Comparison of ENCODE assay signal across 3 cellular contexts in the genomic region with DNA sequence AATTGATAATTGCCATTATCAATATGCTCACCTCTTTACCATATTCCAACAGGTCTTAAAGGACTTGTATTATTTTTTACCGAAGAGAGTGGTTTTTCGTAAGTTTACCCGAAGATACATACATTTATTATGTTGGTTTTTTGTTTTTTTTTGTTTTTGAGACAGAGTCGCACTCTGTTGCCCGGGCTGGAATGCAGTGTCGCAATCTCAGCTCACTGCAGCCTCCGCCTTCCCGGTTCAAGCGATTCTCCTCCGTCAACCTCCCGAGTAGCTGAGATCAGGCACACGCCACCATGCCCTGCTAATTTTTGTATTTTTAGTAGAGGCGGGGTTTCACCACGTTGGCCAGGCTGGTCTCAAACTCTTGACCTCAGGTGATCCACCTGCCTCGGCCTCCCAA.
TF ChIP-seq lines count a peak whose summit lies in the region.

No MANE protein-coding gene starts in this region.

TF ChIP-seq in HepG2, 621 proteins besides CTCF, POLR2A, EP300 and RAD21:
- TF ChIP-seq, protein P1, sequence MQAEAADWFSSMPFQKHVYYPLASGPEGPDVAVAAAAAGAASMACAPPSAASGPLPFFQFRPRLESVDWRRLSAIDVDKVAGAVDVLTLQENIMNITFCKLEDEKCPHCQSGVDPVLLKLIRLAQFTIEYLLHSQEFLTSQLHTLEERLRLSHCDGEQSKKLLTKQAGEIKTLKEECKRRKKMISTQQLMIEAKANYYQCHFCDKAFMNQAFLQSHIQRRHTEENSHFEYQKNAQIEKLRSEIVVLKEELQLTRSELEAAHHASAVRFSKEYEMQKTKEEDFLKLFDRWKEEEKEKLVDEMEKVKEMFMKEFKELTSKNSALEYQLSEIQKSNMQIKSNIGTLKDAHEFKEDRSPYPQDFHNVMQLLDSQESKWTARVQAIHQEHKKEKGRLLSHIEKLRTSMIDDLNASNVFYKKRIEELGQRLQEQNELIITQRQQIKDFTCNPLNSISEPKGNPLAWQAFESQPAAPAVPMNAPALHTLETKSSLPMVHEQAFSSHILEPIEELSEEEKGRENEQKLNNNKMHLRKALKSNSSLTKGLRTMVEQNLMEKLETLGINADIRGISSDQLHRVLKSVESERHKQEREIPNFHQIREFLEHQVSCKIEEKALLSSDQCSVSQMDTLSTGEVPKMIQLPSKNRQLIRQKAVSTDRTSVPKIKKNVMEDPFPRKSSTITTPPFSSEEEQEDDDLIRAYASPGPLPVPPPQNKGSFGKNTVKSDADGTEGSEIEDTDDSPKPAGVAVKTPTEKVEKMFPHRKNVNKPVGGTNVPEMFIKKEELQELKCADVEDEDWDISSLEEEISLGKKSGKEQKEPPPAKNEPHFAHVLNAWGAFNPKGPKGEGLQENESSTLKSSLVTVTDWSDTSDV (CRISPR knock-in tag; IDR thresholded peaks at IDR 0.05), result no peak
- TF ChIP-seq U2AF2 (IDR thresholded peaks at IDR 0.05; ENCODE audit: low read depth, low read length) (no peak), CEBPB (IDR thresholded peaks at IDR 0.05; ENCODE audit: borderline replicate concordance, low read depth, low read length) (peak; percentile 78), CEBPG (CRISPR knock-in tag; IDR thresholded peaks at IDR 0.05) (peak; percentile 45; the same call in 1 of the 2 replicates), TEAD3 (CRISPR knock-in tag; optimal IDR thresholded peaks at IDR 0.05; ENCODE audit: borderline replicate concordance) (peak; percentile 18)

TF ChIP-seq in K562, 482 proteins besides CTCF, POLR2A, EP300 and RAD21:
- TF ChIP-seq CEBPB (tag; IDR thresholded peaks at IDR 0.05), result peak; percentile 64
- TF ChIP-seq, protein P2, sequence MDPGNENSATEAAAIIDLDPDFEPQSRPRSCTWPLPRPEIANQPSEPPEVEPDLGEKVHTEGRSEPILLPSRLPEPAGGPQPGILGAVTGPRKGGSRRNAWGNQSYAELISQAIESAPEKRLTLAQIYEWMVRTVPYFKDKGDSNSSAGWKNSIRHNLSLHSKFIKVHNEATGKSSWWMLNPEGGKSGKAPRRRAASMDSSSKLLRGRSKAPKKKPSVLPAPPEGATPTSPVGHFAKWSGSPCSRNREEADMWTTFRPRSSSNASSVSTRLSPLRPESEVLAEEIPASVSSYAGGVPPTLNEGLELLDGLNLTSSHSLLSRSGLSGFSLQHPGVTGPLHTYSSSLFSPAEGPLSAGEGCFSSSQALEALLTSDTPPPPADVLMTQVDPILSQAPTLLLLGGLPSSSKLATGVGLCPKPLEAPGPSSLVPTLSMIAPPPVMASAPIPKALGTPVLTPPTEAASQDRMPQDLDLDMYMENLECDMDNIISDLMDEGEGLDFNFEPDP (CRISPR knock-in tag; IDR thresholded peaks at IDR 0.05), result no peak

TF ChIP-seq in H1, 55 proteins besides CTCF, POLR2A, EP300 and RAD21:
- TF ChIP-seq SIN3A (conservative IDR thresholded peaks at IDR 0.05 in 1 of 2, IDR thresholded peaks at IDR 0.05 in 1 of 2; ENCODE audit: low read depth in 1 of 2, low read length in 2 of 2) (no peak), GABPA (IDR thresholded peaks at IDR 0.05; ENCODE audit: borderline replicate concordance, insufficient read depth, low read length) (no peak), CBX5 (IDR thresholded peaks at IDR 0.05; ENCODE audit: low read depth, low read length) (no peak), TEAD4 (IDR thresholded peaks at IDR 0.05; ENCODE audit: low read depth, low read length) (0 out of 2 replicates have a peak, but pooled peaks have one; percentile 36), KDM4A (IDR thresholded peaks at IDR 0.05; ENCODE audit: low read depth, low read length, severe bottlenecking) (no peak), SUZ12 (IDR thresholded peaks at IDR 0.05; ENCODE audit: low read length) (no peak), CEBPB (IDR thresholded peaks at IDR 0.05; ENCODE audit: low read depth, low read length) (peak; percentile 82)
